ENCODE assay signal across 19 cellular contexts in the genomic region with DNA sequence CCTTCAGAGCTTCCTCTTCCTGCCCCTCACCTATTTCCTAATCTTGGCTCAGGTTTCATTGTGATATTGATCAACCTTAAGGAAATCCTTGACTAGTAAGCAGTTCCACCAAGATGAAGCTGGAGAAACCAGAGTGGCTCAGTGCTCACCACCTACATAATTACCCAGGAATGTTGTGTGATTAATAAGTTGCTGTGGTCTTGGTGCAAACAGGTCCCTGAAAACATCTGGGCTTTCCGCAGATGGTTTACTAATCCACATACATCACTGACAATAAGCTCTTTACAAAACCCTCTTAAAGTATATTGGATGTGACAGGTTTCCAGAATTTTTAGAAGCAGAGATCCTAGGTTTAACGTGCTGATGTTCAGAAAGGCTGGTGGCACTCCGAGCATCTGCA. TPM values are rescaled to one million over a fixed set of nuclear protein-coding genes. Genes with fewer than 3 reads are reported as not detected.
DNase-seq lines count a peak whose midpoint lies in the region; ATAC-seq and TF ChIP-seq lines count a peak whose summit lies in the region.
"Had no signal": no experiment of that assay in that cellular context is flagged by ENCODE, and none has a peak within 500 bp of the region (broad histone marks: within the 10 kb centered on the region; RNA-seq: fewer than 3 reads in every experiment).

No MANE protein-coding gene starts in this region.

- no peaks in the 10 kb centered on the region for H3K27me3 Mint-ChIP-seq in GM23338 (ENCODE audit: insufficient read depth, low read depth, poor library complexity)
- H3K27me3 Mint-ChIP-seq: activated naive CD4-positive, alpha-beta T cell treated with anti-CD3 and anti-CD28 coated beads, Interleukin-2, amount 10 ng/mL, durations not matched to agents 7 days and 5 days had no signal

- peak overlapping the region; percentile 47; the same call in 1 of the 2 replicates for H2AFZ ChIP-seq in GM23338

- no peaks in the 10 kb centered on the region for H3K9me3 Mint-ChIP-seq in GM23338
- H3K9me3 Mint-ChIP-seq: activated naive CD4-positive, alpha-beta T cell treated with anti-CD3 and anti-CD28 coated beads, Interleukin-2, amount 10 ng/mL, durations not matched to agents 7 days and 5 days; natural killer cell had no signal

- H3K4me3 ChIP-seq in GM23338 (no peak overlapping the region), fibroblast of mammary gland (ENCODE audit: control insufficient read depth, low read depth, low read length) (no peak overlapping the region), rectal smooth muscle tissue (ENCODE audit: low read length) (no peak overlapping the region)
- H3K4me3 ChIP-seq: left ventricle myocardium inferior, upper lobe of right lung had no signal

- no peaks in the 10 kb centered on the region for H3K36me3 Mint-ChIP-seq in GM23338 (ENCODE audit: low read depth)
- H3K36me3 Mint-ChIP-seq: activated naive CD4-positive, alpha-beta T cell treated with anti-CD3 and anti-CD28 coated beads, Interleukin-2, amount 10 ng/mL, durations not matched to agents 7 days and 5 days; natural killer cell had no signal

- no peaks in the 10 kb centered on the region for H3K79me2 ChIP-seq in GM23338 (replicated peaks; ENCODE audit: insufficient read depth)

- H3K4me1 ChIP-seq in GM23338 (ENCODE audit: insufficient read depth) (no peaks in the 10 kb centered on the region), rectal smooth muscle tissue (ENCODE audit: control insufficient read depth, insufficient read depth, low read length) (peaks cover 25% of the 10 kb centered on the region)
- H3K4me1 ChIP-seq: upper lobe of right lung had no signal

- H3K27ac ChIP-seq in GM23338 (ENCODE audit: low read depth) (no peak overlapping the region), RWPE1 (peak overlapping the region; percentile 57; the same call in 1 of the 2 replicates), rectal smooth muscle tissue (ENCODE audit: low read depth, low read length) (peak overlapping the region; percentile 6)
- H3K27ac ChIP-seq: upper lobe of right lung had no signal

- CTCF ChIA-PET in RWPE1 (lab: Yijun Ruan, JAX) = interaction anchor here (0.6 to 0.7 kb wide), 3 partner anchors 11 to 385 kb away, joined by 3 read pairs; no protein-coding TSS in a partner anchor

- DNase-seq in GM23338 (ENCODE audit: low spot score) (no peak), RWPE1 (ENCODE audit: low spot score) (peak; percentile 28), fibroblast of mammary gland (ENCODE audit: low read depth) (peak; percentile 84), superior temporal gyrus (ENCODE audit: extremely low spot score) (no peak), Kasumi-1 (lab: John Stamatoyannopoulos, UW) (no peak)
- DNase-seq: activated CD8-positive, alpha-beta memory T cell treated with anti-CD3 and anti-CD28 coated beads, Interleukin-2, amount 50 U/mL, for 4 hours; activated naive CD4-positive, alpha-beta T cell treated with anti-CD3 and anti-CD28 coated beads, Interleukin-2, amount 10 ng/mL, durations not matched to agents 7 days and 5 days; hippocampal formation; left ventricle myocardium inferior; natural killer cell; OCI-M1; stimulated activated CD4-positive, alpha-beta T cell treated with anti-CD3 and anti-CD28 coated beads, Interleukin-4, amount 100 ng/mL, for 24 hours; T-helper 17 cell; upper lobe of right lung had no signal

- no peaks in the 10 kb centered on the region for H3F3A ChIP-seq in GM23338 (replicated peaks; ENCODE audit: low read depth)

- H4K20me1 ChIP-seq in GM23338 (replicated peaks; ENCODE audit: insufficient read depth) = no peaks in the 10 kb centered on the region

- no peaks in the 10 kb centered on the region for H3K9me2 ChIP-seq in GM23338 (ENCODE audit: insufficient read depth)

- ATAC-seq in GM23338 (no peak), HG02798 (IDR thresholded peaks at IDR 0.05; ENCODE audit: poor library complexity, unreplicated experiment) (no peak), HG03280 (IDR thresholded peaks at IDR 0.05; ENCODE audit: unreplicated experiment) (no peak)
- ATAC-seq: activated CD4-positive, CD25-positive, alpha-beta regulatory T cell treated with anti-CD3 and anti-CD28 coated beads, Interleukin-2, amount 50 U/mL, for 24 hours; natural killer cell; sciatic nerve; T-helper 17 cell; upper lobe of right lung had no signal

- no peak overlapping the region for H3K4me2 ChIP-seq in GM23338

- TF ChIP-seq CTCF in GM23338 (conservative IDR thresholded peaks at IDR 0.05; ENCODE audit: low read depth in 2 of 2) = no peak
- no peak for TF ChIP-seq CTCF in RWPE1 (conservative IDR thresholded peaks at IDR 0.05; ENCODE audit: low read depth)
- no peak for TF ChIP-seq CTCF in fibroblast of mammary gland (conservative IDR thresholded peaks at IDR 0.05; ENCODE audit: control insufficient read depth, insufficient read depth, low read depth, low read length)

- no peak overlapping the region for H3K9ac ChIP-seq in rectal smooth muscle tissue (ENCODE audit: low read length)

- no peak overlapping the region for H3K4me3 Mint-ChIP-seq in GM23338
- H3K4me3 Mint-ChIP-seq: activated naive CD4-positive, alpha-beta T cell treated with anti-CD3 and anti-CD28 coated beads, Interleukin-2, amount 10 ng/mL, durations not matched to agents 7 days and 5 days; natural killer cell; T-helper 17 cell had no signal

- H3K36me3 ChIP-seq in GM23338 (ENCODE audit: insufficient read depth) (no peaks in the 10 kb centered on the region), rectal smooth muscle tissue (ENCODE audit: control insufficient read depth, insufficient read depth, low read length) (no peaks in the 10 kb centered on the region)
- H3K36me3 ChIP-seq: left ventricle myocardium inferior, upper lobe of right lung had no signal

- POLR2A ChIA-PET in RWPE1 (lab: Yijun Ruan, JAX; ENCODE audit: low non-redundant PET) = interaction anchor here (1.2 kb wide), 1 partner anchor 70 kb away, joined by 9 read pairs; no protein-coding TSS in a partner anchor

- no peaks in the 10 kb centered on the region for H3K27me3 ChIP-seq in GM23338 (ENCODE audit: insufficient read depth)
- H3K27me3 ChIP-seq in rectal smooth muscle tissue (ENCODE audit: control insufficient read depth, insufficient read depth, low read length) = no peaks in the 10 kb centered on the region
- H3K27me3 ChIP-seq: upper lobe of right lung had no signal

- H3K4me1 Mint-ChIP-seq in GM23338 = no peaks in the 10 kb centered on the region
- H3K4me1 Mint-ChIP-seq: activated naive CD4-positive, alpha-beta T cell treated with anti-CD3 and anti-CD28 coated beads, Interleukin-2, amount 10 ng/mL, durations not matched to agents 7 days and 5 days; T-helper 17 cell had no signal

- H3K27ac Mint-ChIP-seq in GM23338 = no peak overlapping the region
- H3K27ac Mint-ChIP-seq: activated naive CD4-positive, alpha-beta T cell treated with anti-CD3 and anti-CD28 coated beads, Interleukin-2, amount 10 ng/mL, durations not matched to agents 7 days and 5 days; natural killer cell; T-helper 17 cell had no signal

TF ChIP-seq in GM23338, 12 proteins besides CTCF, POLR2A, EP300 and RAD21 (continues in another document):
- no peak for TF ChIP-seq EZH2phosphoT487 (IDR thresholded peaks at IDR 0.05; ENCODE audit: unreplicated experiment)
- TF ChIP-seq, protein P1, sequence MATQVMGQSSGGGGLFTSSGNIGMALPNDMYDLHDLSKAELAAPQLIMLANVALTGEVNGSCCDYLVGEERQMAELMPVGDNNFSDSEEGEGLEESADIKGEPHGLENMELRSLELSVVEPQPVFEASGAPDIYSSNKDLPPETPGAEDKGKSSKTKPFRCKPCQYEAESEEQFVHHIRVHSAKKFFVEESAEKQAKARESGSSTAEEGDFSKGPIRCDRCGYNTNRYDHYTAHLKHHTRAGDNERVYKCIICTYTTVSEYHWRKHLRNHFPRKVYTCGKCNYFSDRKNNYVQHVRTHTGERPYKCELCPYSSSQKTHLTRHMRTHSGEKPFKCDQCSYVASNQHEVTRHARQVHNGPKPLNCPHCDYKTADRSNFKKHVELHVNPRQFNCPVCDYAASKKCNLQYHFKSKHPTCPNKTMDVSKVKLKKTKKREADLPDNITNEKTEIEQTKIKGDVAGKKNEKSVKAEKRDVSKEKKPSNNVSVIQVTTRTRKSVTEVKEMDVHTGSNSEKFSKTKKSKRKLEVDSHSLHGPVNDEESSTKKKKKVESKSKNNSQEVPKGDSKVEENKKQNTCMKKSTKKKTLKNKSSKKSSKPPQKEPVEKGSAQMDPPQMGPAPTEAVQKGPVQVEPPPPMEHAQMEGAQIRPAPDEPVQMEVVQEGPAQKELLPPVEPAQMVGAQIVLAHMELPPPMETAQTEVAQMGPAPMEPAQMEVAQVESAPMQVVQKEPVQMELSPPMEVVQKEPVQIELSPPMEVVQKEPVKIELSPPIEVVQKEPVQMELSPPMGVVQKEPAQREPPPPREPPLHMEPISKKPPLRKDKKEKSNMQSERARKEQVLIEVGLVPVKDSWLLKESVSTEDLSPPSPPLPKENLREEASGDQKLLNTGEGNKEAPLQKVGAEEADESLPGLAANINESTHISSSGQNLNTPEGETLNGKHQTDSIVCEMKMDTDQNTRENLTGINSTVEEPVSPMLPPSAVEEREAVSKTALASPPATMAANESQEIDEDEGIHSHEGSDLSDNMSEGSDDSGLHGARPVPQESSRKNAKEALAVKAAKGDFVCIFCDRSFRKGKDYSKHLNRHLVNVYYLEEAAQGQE (IDR thresholded peaks at IDR 0.05; ENCODE audit: unreplicated experiment) = no peak
- TF ChIP-seq, protein P2, sequence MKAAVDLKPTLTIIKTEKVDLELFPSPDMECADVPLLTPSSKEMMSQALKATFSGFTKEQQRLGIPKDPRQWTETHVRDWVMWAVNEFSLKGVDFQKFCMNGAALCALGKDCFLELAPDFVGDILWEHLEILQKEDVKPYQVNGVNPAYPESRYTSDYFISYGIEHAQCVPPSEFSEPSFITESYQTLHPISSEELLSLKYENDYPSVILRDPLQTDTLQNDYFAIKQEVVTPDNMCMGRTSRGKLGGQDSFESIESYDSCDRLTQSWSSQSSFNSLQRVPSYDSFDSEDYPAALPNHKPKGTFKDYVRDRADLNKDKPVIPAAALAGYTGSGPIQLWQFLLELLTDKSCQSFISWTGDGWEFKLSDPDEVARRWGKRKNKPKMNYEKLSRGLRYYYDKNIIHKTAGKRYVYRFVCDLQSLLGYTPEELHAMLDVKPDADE (IDR thresholded peaks at IDR 0.05) = no peak

RNA-seq across cellular contexts. Expression of a gene that starts 8.6 kb away (rescaled TPM):
- total RNA-seq in GM23338 (2014; rRNA removed; shearing (Covaris generic)) = 0.59 and 3.4 TPM in 2 replicates
- 2.9 and 3.4 TPM in 2 replicates for polyA plus RNA-seq in GM23338 (2016; fragmentation: Nextera tagmentation; extraction: Ambion mirVana)
- total RNA-seq: T-helper 17 cell had no signal

Comparison
In these comparisons a context has a peak if more than half of its experiments do, and no peak if none do; other contexts are left out.
1. DNase-seq: peak in RWPE1 (single experiment) and fibroblast of mammary gland (single experiment); none in GM23338 (single experiment), superior temporal gyrus (single experiment) and Kasumi-1 (0 of 2).